ENCODE assay signal across 9 cellular contexts in genomic region chr7:75866497-75867389, GRCh38. TPM values are rescaled to one million over a fixed set of nuclear protein-coding genes. Genes with fewer than 3 reads are reported as not detected.
DNase-seq lines count a peak whose midpoint lies in the region; ATAC-seq and TF ChIP-seq lines count a peak whose summit lies in the region.
"Had no signal": no experiment of that assay in that cellular context is flagged by ENCODE, and none has a peak within 500 bp of the region (broad histone marks: within the 10 kb centered on the region; RNA-seq: fewer than 3 reads in every experiment).

No MANE protein-coding gene starts in this region.

- WGBS in upper lobe of left lung, 2 donors = 32 to 82% methylated on average over 4 to 19 of the region's 19 CpGs

- ATAC-seq in upper lobe of left lung (ENCODE audit: low FRiP score in 2 of 2) (peak; percentile 88 to 91), HG02763 (IDR thresholded peaks at IDR 0.05; ENCODE audit: unreplicated experiment) (no peak)

- no peaks in the 10 kb centered on the region for H3K27me3 ChIP-seq in upper lobe of left lung

- peaks cover 14% of the 10 kb centered on the region for H3K27me3 Mint-ChIP-seq in HFFc6 (ENCODE audit: insufficient read depth)

- TF ChIP-seq CTCF in HFFc6 (IDR thresholded peaks at IDR 0.05) (peak; percentile 91), upper lobe of left lung (IDR thresholded peaks at IDR 0.05) (peak; percentile 87 to 95 (median 91))

- no peak for TF ChIP-seq EP300 in upper lobe of left lung (IDR thresholded peaks at IDR 0.05)

- peak overlapping the region; percentile 17; the same call in 1 of the 2 replicates for H3K4me3 Mint-ChIP-seq in HFFc6
- H3K4me3 Mint-ChIP-seq: IgD-negative memory B cell had no signal

- H3K4me3 ChIP-seq in upper lobe of left lung = no peak overlapping the region

- H3K36me3 ChIP-seq in upper lobe of left lung = no peaks in the 10 kb centered on the region

- no peaks in the 10 kb centered on the region for H3K9me3 Mint-ChIP-seq in HFFc6
- H3K9me3 Mint-ChIP-seq: IgD-negative memory B cell had no signal

- no peak overlapping the region for H3K27ac ChIP-seq in upper lobe of left lung

- H3K4me1 ChIP-seq in upper lobe of left lung = peaks cover 6 to 12% (median 10%) of the 10 kb centered on the region in 4 donors

- no peaks in the 10 kb centered on the region for H3K9me3 ChIP-seq in upper lobe of left lung

- no peak overlapping the region for H3K27ac Mint-ChIP-seq in HFFc6
- H3K27ac Mint-ChIP-seq: IgD-negative memory B cell had no signal

- H3K4me1 Mint-ChIP-seq in HFFc6 (ENCODE audit: low read depth) = peaks cover 16% of the 10 kb centered on the region

- H3K36me3 Mint-ChIP-seq in HFFc6 (ENCODE audit: low read depth) = no peaks in the 10 kb centered on the region
- H3K36me3 Mint-ChIP-seq: IgD-negative memory B cell had no signal

- TF ChIP-seq POLR2A in erythroblast (IDR thresholded peaks at IDR 0.05; ENCODE audit: low read length) (no peak), upper lobe of left lung (IDR thresholded peaks at IDR 0.05) (no peak)

- DNase-seq in COLO829 (ENCODE audit: low spot score) (peak; percentile 70), HFFc6 (peak; percentile 53), NCI-H774 (lab: John Stamatoyannopoulos, UW) (peak; percentile 40), erythroblast (lab: John Stamatoyannopoulos, UW) (peak; percentile 65 to 75), myocyte (ENCODE audit: low read depth) (peak; percentile 84), upper lobe of left lung (peak; percentile 56 to 84)
- peak; percentile 5 to 28 for DNase-seq in activated CD8-positive, alpha-beta memory T cell treated with anti-CD3 and anti-CD28 coated beads for 4 hours (ENCODE audit: low read depth in 2 of 2)

RNA-seq across cellular contexts. Expression of gene RHBDD2, which starts 12.1 kb away (rescaled TPM):
- total RNA-seq in HFFc6 (2021; fragmentation: NEBNext Ultra II Directional; extraction: Animal tissue kit (Norgen Biotek cat#: 25700)) = 10 to 100 TPM; 44.1 to 57.3 (median 47.3) TPM
- total RNA-seq in myocyte (83.4 and 107 TPM in 2 replicates), upper lobe of left lung (100 to 1,000 TPM in 2 of 6 donors, 10 to 100 TPM in 4; 35.6 to 132 (median 82.5) TPM)
- 113 TPM for polyA plus RNA-seq in myocyte (2012)

RNA-seq across cellular contexts. Expression of gene POR, which starts 48.2 kb away (rescaled TPM):
- 10 to 100 TPM; 48.2 to 69.3 (median 49.4) TPM for total RNA-seq in HFFc6 (2021; fragmentation: NEBNext Ultra II Directional; extraction: Animal tissue kit (Norgen Biotek cat#: 25700))
- total RNA-seq in myocyte = 205 and 262 TPM in 2 replicates
- polyA plus RNA-seq in myocyte (2012) = 93.0 TPM
- total RNA-seq in upper lobe of left lung = 100 to 1,000 TPM; 107 to 257 (median 194) TPM

RNA-seq across cellular contexts. Expression of gene CCL24, which starts 53.1 kb away (rescaled TPM):
- total RNA-seq in HFFc6 (2021; fragmentation: NEBNext Ultra II Directional; extraction: Animal tissue kit (Norgen Biotek cat#: 25700)) = not detected
- total RNA-seq in myocyte (0.72 TPM in 1 of 2 replicates, not detected in the other), upper lobe of left lung (1 to 10 TPM in 4 of 6 donors, not detected in 2; 1.4 to 7.6 (median 2.7) TPM)
- polyA plus RNA-seq in myocyte (2012) = not detected
- polyA plus RNA-seq: IgD-negative memory B cell had no signal

Comparison
In these comparisons a context has a peak if more than half of its experiments do, and no peak if none do; other contexts are left out.
1. DNase-seq: peak in every context shown above with its lines; median percentile 84 in myocyte; 70 in COLO829; 70 in erythroblast; 70 in upper lobe of left lung; 53 in HFFc6; 40 in NCI-H774; 16 in activated CD8-positive, alpha-beta memory T cell treated with anti-CD3 and anti-CD28 coated beads for 4 hours.